In genomic region chr1:9490605-9491339, GRCh38 we compare ENCODE assay signal across 8 cellular contexts. TPM values are rescaled to one million over a fixed set of nuclear protein-coding genes. Genes with fewer than 3 reads are reported as not detected.
A peak's percentile ranks its signal among the peaks of the same experiment; 100 is the strongest.
DNase-seq lines count a peak whose midpoint lies in the region; ATAC-seq and TF ChIP-seq lines count a peak whose summit lies in the region.

No MANE protein-coding gene starts in this region.

- POLR2A ChIA-PET in activated B cell treated with CpG ODN at 0.5 μM for 24 hours (lab: Charles Lee), result interaction anchor here (0.9 to 1.7 kb wide), 4 partner anchors 201 to 361 kb away, joined by 3 to 6 read pairs (median 4); partner anchors contain the start of gene GPR157

- H3K4me3 Mint-ChIP-seq in activated B cell treated with CpG ODN at 0.5 μM for 24 hours (no peak overlapping the region), immature natural killer cell (no peak overlapping the region)

- no peaks in the 10 kb centered on the region for H3K9me3 Mint-ChIP-seq in activated B cell treated with CpG ODN at 0.5 μM for 24 hours
- no peaks in the 10 kb centered on the region for H3K9me3 Mint-ChIP-seq in immature natural killer cell

- DNase-seq in SIG-M5 treated with dmso at 0.1 percent for 504 hours (lab: John Stamatoyannopoulos, UW; ENCODE audit: unreplicated experiment) (peak; percentile 52), SIG-M5 (lab: John Stamatoyannopoulos, UW) (no peak), NCI-H2171 (lab: John Stamatoyannopoulos, UW) (peak; percentile 42), activated B cell treated with CpG ODN at 0.5 μM for 24 hours (peak; percentile 83), breast epithelium (ENCODE audit: low spot score in 2 of 2) (peak; percentile 82 to 93), immature natural killer cell (peak; percentile 66 to 76 (median 72))
- DNase-seq in stimulated activated CD4-positive, alpha-beta T cell treated with anti-CD3 and anti-CD28 coated beads, Interleukin-12 subunit alpha, Interleukin-12 subunit beta, amount 100 ng/mL, for 48 hours (ENCODE audit: low read depth in 2 of 3, low spot score in 1 of 3), result peak; percentile 70 to 90 (median 79)

- no peak for TF ChIP-seq POLR2A in breast epithelium (IDR thresholded peaks at IDR 0.05)

- CTCF ChIA-PET in activated B cell treated with CpG ODN at 0.5 μM for 24 hours (lab: Charles Lee), result interaction anchor here (0.9 to 6.3 kb wide), 25 partner anchors 16 to 400 kb away, joined by 3 to 137 read pairs (median 4); partner anchors contain the start of gene H6PD

- H3K27ac ChIP-seq in breast epithelium, result no peak overlapping the region

- no peaks in the 10 kb centered on the region for H3K27me3 ChIP-seq in breast epithelium

- H3K36me3 ChIP-seq in breast epithelium, result no peaks in the 10 kb centered on the region

- TF ChIP-seq CTCF in activated B cell treated with CpG ODN at 0.5 μM for 24 hours (IDR thresholded peaks at IDR 0.05) (peak; percentile 43), breast epithelium (IDR thresholded peaks at IDR 0.05) (peak; percentile 82 to 94 (median 94))

- no peaks in the 10 kb centered on the region for H3K36me3 Mint-ChIP-seq in activated B cell treated with CpG ODN at 0.5 μM for 24 hours (ENCODE audit: low read depth)
- no peaks in the 10 kb centered on the region for H3K36me3 Mint-ChIP-seq in immature natural killer cell

- H3K27me3 Mint-ChIP-seq in activated B cell treated with CpG ODN at 0.5 μM for 24 hours (peaks cover 7% of the 10 kb centered on the region), immature natural killer cell (ENCODE audit: low read depth in 3 of 3) (peaks cover 0 to 9% (median 3%) of the 10 kb centered on the region in 3 donors)

- no peak overlapping the region for H3K4me3 ChIP-seq in breast epithelium

- intact Hi-C loops in activated B cell treated with CpG ODN at 0.5 μM for 24 hours (cut with micrococcal nuclease) (loop anchor here (1.0 kb wide), 5 partner anchors 35 to 380 kb away; no protein-coding TSS in a partner anchor), breast epithelium (cut with DNase I; ENCODE audit: low total_unique reads) (loop anchor here (10.0 kb wide), 2 partner anchors 84 to 206 kb away; no protein-coding TSS in a partner anchor)

- no peak overlapping the region for H3K27ac Mint-ChIP-seq in activated B cell treated with CpG ODN at 0.5 μM for 24 hours
- no peak overlapping the region for H3K27ac Mint-ChIP-seq in immature natural killer cell

- H3K9me3 ChIP-seq in breast epithelium, result no peaks in the 10 kb centered on the region

- ATAC-seq in activated B cell treated with CpG ODN at 0.5 μM for 24 hours (ENCODE audit: low read depth), result peak; percentile 74
- ATAC-seq in GM18907 (IDR thresholded peaks at IDR 0.05; ENCODE audit: unreplicated experiment), result no peak

- H3K4me1 ChIP-seq in breast epithelium, result peaks cover 0 to 3% of the 10 kb centered on the region in 2 donors

- peaks cover 8% of the 10 kb centered on the region for H3K4me1 Mint-ChIP-seq in activated B cell treated with CpG ODN at 0.5 μM for 24 hours
- peaks cover 4 to 5% of the 10 kb centered on the region in 2 donors for H3K4me1 Mint-ChIP-seq in immature natural killer cell

RNA-seq across cellular contexts. Expression of gene SLC25A33, which starts 48.5 kb away (rescaled TPM):
- total RNA-seq in activated B cell treated with CpG ODN at 0.5 μM for 24 hours (6.5 and 7.5 TPM in 2 replicates), breast epithelium (10 to 100 TPM in 2 of 3 donors, 1 to 10 TPM in 1; 8.8 to 17.6 (median 10.7) TPM)
- polyA plus RNA-seq in immature natural killer cell, result 1 to 10 TPM; 6.4 to 7.4 (median 7.0) TPM
